9 cellular contexts compared by ENCODE assay signal in the genomic region with DNA sequence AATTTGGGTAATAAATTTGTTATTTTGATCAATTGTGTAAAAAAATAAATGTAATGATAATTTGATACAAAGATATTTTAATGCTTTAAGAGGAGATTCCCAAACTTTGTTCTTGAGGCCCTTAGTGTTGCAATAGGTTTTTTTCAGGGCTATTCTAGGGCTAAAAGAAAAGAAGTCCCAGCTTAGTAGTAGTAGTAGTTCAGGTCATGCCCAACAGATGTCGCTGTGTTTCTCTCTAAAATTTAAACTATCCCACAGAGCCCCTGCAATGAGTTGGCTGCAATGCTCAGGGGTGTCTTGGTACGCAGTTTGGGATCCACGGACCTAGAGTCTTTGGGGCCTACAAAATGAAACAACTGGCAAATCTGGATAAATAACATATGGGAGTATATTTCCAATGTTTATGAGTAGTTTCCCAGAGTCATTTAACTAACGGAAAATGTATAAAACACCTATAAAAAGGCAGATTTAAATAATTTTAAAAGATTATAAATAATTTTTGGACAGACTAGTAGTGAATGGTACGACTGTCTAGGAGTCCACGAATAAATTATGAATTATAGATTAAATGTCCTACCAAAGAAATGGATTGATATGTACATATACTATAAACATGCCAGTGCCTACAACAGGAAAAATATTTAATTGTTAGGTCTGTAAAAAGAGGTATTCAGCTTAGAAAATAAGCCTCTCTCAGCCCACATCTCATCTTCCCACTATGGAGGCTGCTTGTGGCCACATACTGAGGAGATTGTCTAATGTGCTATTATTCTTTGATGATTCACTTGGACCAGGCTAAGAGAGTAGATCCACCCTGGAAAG.
A peak's percentile ranks its signal among the peaks of the same experiment; 100 is the strongest.
DNase-seq lines count a peak whose midpoint lies in the region; ATAC-seq, FAIRE-seq and TF ChIP-seq lines count a peak whose summit lies in the region.
"Had no signal": no experiment of that assay in that cellular context is flagged by ENCODE, and none has a peak within 500 bp of the region (broad histone marks: within the 10 kb centered on the region; RNA-seq: fewer than 3 reads in every experiment).

No MANE protein-coding gene starts in this region.

- no peaks in the 10 kb centered on the region for H3K27me3 Mint-ChIP-seq in brain

- no peak overlapping the region for H3K9ac ChIP-seq in kidney (ENCODE audit: low read length in 2 of 2)

- peak; percentile 30 for DNase-seq in stimulated activated CD4-positive, alpha-beta T cell treated with anti-CD3 and anti-CD28 coated beads, Interleukin-15, amount 100 ng/mL, for 24 hours
- no peak for DNase-seq in stimulated activated CD4-positive, alpha-beta T cell treated with anti-CD3 and anti-CD28 coated beads, Interleukin-4, amount 100 ng/mL, for 1 hour
- peak; percentile 44 to 53 for DNase-seq in NOMO-1 (lab: John Stamatoyannopoulos, UW; ENCODE audit: unreplicated experiment in 2 of 2)
- no peak for DNase-seq in kidney
- peak; percentile 2 for DNase-seq in stimulated activated naive CD4-positive, alpha-beta T cell treated with Interleukin-2 at 50 U/mL for 16 hours (lab: John Stamatoyannopoulos, UW)
- no peak for DNase-seq in NCI-H1930 (lab: John Stamatoyannopoulos, UW)
- DNase-seq: left cardiac atrium had no signal

- TF ChIP-seq CTCF in brain (conservative IDR thresholded peaks at IDR 0.05): peak; percentile 78 to 86
- peak; percentile 55 for TF ChIP-seq CTCF in kidney (IDR thresholded peaks at IDR 0.05; ENCODE audit: borderline replicate concordance, extremely low read depth, insufficient read depth)

- H3K4me1 Mint-ChIP-seq in brain: peaks cover 5% of the 10 kb centered on the region

- no peaks in the 10 kb centered on the region for H3K9me3 ChIP-seq in kidney (ENCODE audit: control insufficient read depth in 1 of 2, low read length in 2 of 2)

- intact Hi-C loops in kidney (cut with DNase I): no loop called here

- ATAC-seq in HG03175 (IDR thresholded peaks at IDR 0.05; ENCODE audit: unreplicated experiment): peak; percentile 71

- H3K4me1 ChIP-seq in kidney (ENCODE audit: control insufficient read depth in 1 of 2, insufficient read depth in 1 of 2, low read depth in 1 of 2, low read length in 2 of 2): no peaks in the 10 kb centered on the region

- no peak overlapping the region for H3K4me3 Mint-ChIP-seq in brain

- H3K27ac ChIP-seq in kidney (ENCODE audit: low read depth in 2 of 2, low read length in 2 of 2): no peak overlapping the region

- peaks cover 8 to 21% (median 13%) of the 10 kb centered on the region in 5 experiments for H3K9me3 Mint-ChIP-seq in brain

- peak overlapping the region in 2 of 5 experiments; percentile 44 to 84 for H3K27ac Mint-ChIP-seq in brain

- peaks cover 12% of the 10 kb centered on the region for H3K36me3 Mint-ChIP-seq in brain

- FAIRE-seq in kidney (lab: Jason Lieb, UNC): peak; percentile 92

- no peaks in the 10 kb centered on the region for H3K36me3 ChIP-seq in kidney (ENCODE audit: control insufficient read depth in 1 of 2, insufficient read depth in 2 of 2, low read length in 2 of 2)

- H3K4me3 ChIP-seq in kidney (ENCODE audit: low read length in 2 of 2): no peak overlapping the region

Comparison
In these comparisons a context has a peak if more than half of its experiments do, and no peak if none do; other contexts are left out.
1. DNase-seq: peak in stimulated activated CD4-positive, alpha-beta T cell treated with anti-CD3 and anti-CD28 coated beads, Interleukin-15, amount 100 ng/mL, for 24 hours (single experiment), NOMO-1 (2 of 2) and stimulated activated naive CD4-positive, alpha-beta T cell treated with Interleukin-2 at 50 U/mL for 16 hours (single experiment); none in stimulated activated CD4-positive, alpha-beta T cell treated with anti-CD3 and anti-CD28 coated beads, Interleukin-4, amount 100 ng/mL, for 1 hour (single experiment), kidney (single experiment) and NCI-H1930 (0 of 2).